ENCODE assay signal across 9 cellular contexts in the genomic region with DNA sequence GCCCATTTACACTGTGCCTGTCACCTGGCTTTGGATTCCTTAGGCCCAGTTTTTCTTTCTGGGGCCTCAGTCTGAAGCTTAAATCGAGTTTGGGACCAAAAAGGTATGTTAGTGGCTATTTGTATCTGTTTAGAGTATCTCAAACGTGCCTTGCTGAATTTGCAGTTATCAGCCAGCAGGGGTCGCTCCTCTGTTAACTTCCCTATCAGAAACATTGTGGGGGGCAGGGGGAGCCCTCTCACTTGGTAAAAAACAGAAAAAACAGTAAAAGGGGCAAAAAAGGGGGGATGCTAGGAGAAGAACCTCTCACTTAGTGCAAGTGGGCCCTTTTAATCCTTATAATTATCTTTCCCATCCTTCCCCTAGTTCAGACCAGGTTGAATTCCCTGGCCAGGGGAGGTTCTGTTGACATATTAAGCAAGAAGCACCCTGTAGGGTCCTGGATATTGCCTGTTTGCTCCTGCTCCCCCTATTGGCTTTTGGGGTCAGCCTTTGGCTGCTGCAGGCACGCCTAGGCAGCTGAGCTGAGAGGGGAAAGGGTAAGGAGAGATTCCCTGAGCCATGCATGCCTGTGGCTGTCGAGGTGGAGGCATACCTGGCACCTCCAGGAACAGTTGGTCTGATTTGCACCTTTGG. TPM values are rescaled to one million over a fixed set of nuclear protein-coding genes. Genes with fewer than 3 reads are reported as not detected.
DNase-seq lines count a peak whose midpoint lies in the region; ATAC-seq and TF ChIP-seq lines count a peak whose summit lies in the region.
"Had no signal": no experiment of that assay in that cellular context is flagged by ENCODE, and none has a peak within 500 bp of the region (broad histone marks: within the 10 kb centered on the region; RNA-seq: fewer than 3 reads in every experiment).

No MANE protein-coding gene starts in this region.

- no peaks in the 10 kb centered on the region for H3K9me3 Mint-ChIP-seq in activated naive CD4-positive, alpha-beta T cell treated with anti-CD3 and anti-CD28 coated beads for 36 hours
- H3K9me3 Mint-ChIP-seq in stimulated activated memory B cell treated with anti-CD40 and anti-IgM and Interleukin-4, amounts not matched to agents 10 μg/mL and 1 μg/mL and 100 μg/mL, for 72 hours = no peaks in the 10 kb centered on the region

- H3K36me3 Mint-ChIP-seq in activated naive CD4-positive, alpha-beta T cell treated with anti-CD3 and anti-CD28 coated beads for 36 hours (ENCODE audit: low read depth) = no peaks in the 10 kb centered on the region
- H3K36me3 Mint-ChIP-seq in stimulated activated memory B cell treated with anti-CD40 and anti-IgM and Interleukin-4, amounts not matched to agents 10 μg/mL and 1 μg/mL and 100 μg/mL, for 72 hours = peaks cover 6% of the 10 kb centered on the region

- no peak for ATAC-seq in left lung
- ATAC-seq in stimulated activated memory B cell treated with anti-CD40 and anti-IgM and Interleukin-4, amounts not matched to agents 10 μg/mL and 1 μg/mL and 100 μg/mL, for 72 hours = no peak

- no peaks in the 10 kb centered on the region for H3K4me1 Mint-ChIP-seq in activated naive CD4-positive, alpha-beta T cell treated with anti-CD3 and anti-CD28 coated beads for 36 hours (ENCODE audit: low read depth)
- no peaks in the 10 kb centered on the region for H3K4me1 Mint-ChIP-seq in stimulated activated memory B cell treated with anti-CD40 and anti-IgM and Interleukin-4, amounts not matched to agents 10 μg/mL and 1 μg/mL and 100 μg/mL, for 72 hours

- in situ Hi-C loops in GM13976 (cut with MboI; ENCODE audit: low sequenced_read_pairs, unreplicated experiment) = no loop called here

- H3K27ac Mint-ChIP-seq in activated naive CD4-positive, alpha-beta T cell treated with anti-CD3 and anti-CD28 coated beads for 36 hours = no peak overlapping the region
- no peak overlapping the region for H3K27ac Mint-ChIP-seq in stimulated activated memory B cell treated with anti-CD40 and anti-IgM and Interleukin-4, amounts not matched to agents 10 μg/mL and 1 μg/mL and 100 μg/mL, for 72 hours

- H3K36me3 ChIP-seq in BE2C = no peaks in the 10 kb centered on the region
- H3K36me3 ChIP-seq in left lung = no peaks in the 10 kb centered on the region
- H3K36me3 ChIP-seq in MG63 = no peaks in the 10 kb centered on the region

- intact Hi-C loops in activated naive CD4-positive, alpha-beta T cell treated with anti-CD3 and anti-CD28 coated beads for 36 hours (cut with micrococcal nuclease) = loop anchor here (2.0 kb wide), 1 partner anchor 806 kb away; no protein-coding TSS in a partner anchor
- intact Hi-C loops in left lung (cut with DNase I) = no loop called here

- H3K4me3 Mint-ChIP-seq in activated naive CD4-positive, alpha-beta T cell treated with anti-CD3 and anti-CD28 coated beads for 36 hours = no peak overlapping the region
- H3K4me3 Mint-ChIP-seq in stimulated activated memory B cell treated with anti-CD40 and anti-IgM and Interleukin-4, amounts not matched to agents 10 μg/mL and 1 μg/mL and 100 μg/mL, for 72 hours = no peak overlapping the region

- DNase-seq in BE2C (no peak), GM13976 (ENCODE audit: low spot score) (no peak), left lung (no peak), NCI-H2081 (lab: John Stamatoyannopoulos, UW) (no peak), MG63 (no peak), NCI-H1436 (lab: John Stamatoyannopoulos, UW) (no peak)
- peak; percentile 45 for DNase-seq in activated naive CD4-positive, alpha-beta T cell treated with anti-CD3 and anti-CD28 coated beads for 36 hours
- DNase-seq: activated CD4-positive, CD25-positive, alpha-beta regulatory T cell treated with anti-CD3 and anti-CD28 coated beads, Interleukin-2, amount 50 U/mL, for 72 hours had no signal

- no peaks in the 10 kb centered on the region for H3K27me3 ChIP-seq in BE2C
- no peaks in the 10 kb centered on the region for H3K27me3 ChIP-seq in left lung
- H3K27me3 ChIP-seq in MG63 = no peaks in the 10 kb centered on the region

- no peaks in the 10 kb centered on the region for H3K4me1 ChIP-seq in BE2C
- peaks cover 0 to 10% of the 10 kb centered on the region in 2 donors for H3K4me1 ChIP-seq in left lung

- H3K9me3 ChIP-seq in BE2C (no peaks in the 10 kb centered on the region), left lung (no peaks in the 10 kb centered on the region), MG63 (no peaks in the 10 kb centered on the region)

- CTCF ChIA-PET in activated naive CD4-positive, alpha-beta T cell treated with anti-CD3 and anti-CD28 coated beads for 36 hours (lab: Charles Lee) = interaction anchor here (1.7 to 2.2 kb wide), 2 partner anchors 10 to 16 kb away, joined by 3 to 8 read pairs; no protein-coding TSS in a partner anchor

- H3K4me3 ChIP-seq in BE2C (ENCODE audit: low read depth, low read length) (no peak overlapping the region), left lung (no peak overlapping the region), MG63 (no peak overlapping the region)

- no peaks in the 10 kb centered on the region for H3K27me3 Mint-ChIP-seq in activated naive CD4-positive, alpha-beta T cell treated with anti-CD3 and anti-CD28 coated beads for 36 hours (ENCODE audit: low read depth)
- H3K27me3 Mint-ChIP-seq in stimulated activated memory B cell treated with anti-CD40 and anti-IgM and Interleukin-4, amounts not matched to agents 10 μg/mL and 1 μg/mL and 100 μg/mL, for 72 hours = no peaks in the 10 kb centered on the region

- TF ChIP-seq CTCF in BE2C (IDR thresholded peaks at IDR 0.05; ENCODE audit: low read depth, low read length) = peak; percentile 37
- peak; percentile 30 for TF ChIP-seq CTCF in GM13976 (IDR thresholded peaks at IDR 0.05; ENCODE audit: borderline replicate concordance, control extremely low read depth, extremely low read depth, insufficient read depth, missing control alignments)
- peak; percentile 31 to 50 for TF ChIP-seq CTCF in left lung (IDR thresholded peaks at IDR 0.05)

- no peak overlapping the region for H3K27ac ChIP-seq in left lung

RNA-seq across cellular contexts. Expression of gene IFIH1, which starts 8.8 kb away (rescaled TPM):
- not detected for polyA plus RNA-seq in BE2C (2012; ENCODE audit: insufficient read depth, insufficient read length, low read depth)
- total RNA-seq in activated naive CD4-positive, alpha-beta T cell treated with anti-CD3 and anti-CD28 coated beads for 36 hours = 10 to 100 TPM; 33.8 to 34.6 TPM
- 10 to 100 TPM; 26.8 to 33.5 TPM for total RNA-seq in left lung
- total RNA-seq in MG63 (2014; rRNA removed; shearing (Covaris generic); ENCODE audit: low replicate concordance) = 3.0 and 3.5 TPM in 2 replicates

RNA-seq across cellular contexts. Expression of gene GCA, which starts 16.7 kb away (rescaled TPM):
- 8.6 TPM for polyA plus RNA-seq in BE2C (2012; ENCODE audit: insufficient read depth, insufficient read length, low read depth)
- 10 to 100 TPM; 36.7 to 40.2 TPM for total RNA-seq in activated naive CD4-positive, alpha-beta T cell treated with anti-CD3 and anti-CD28 coated beads for 36 hours
- 10 to 100 TPM; 37.2 to 92.2 TPM for total RNA-seq in left lung
- total RNA-seq in MG63 (2014; rRNA removed; shearing (Covaris generic); ENCODE audit: low replicate concordance) = 3.3 and 9.9 TPM in 2 replicates
